9 cellular contexts compared by ENCODE assay signal in genomic region chr6:79269877-79270276, GRCh38. TPM values are rescaled to one million over a fixed set of nuclear protein-coding genes. Genes with fewer than 3 reads are reported as not detected.
DNase-seq lines count a peak whose midpoint lies in the region; ATAC-seq and TF ChIP-seq lines count a peak whose summit lies in the region.
"Had no signal": no experiment of that assay in that cellular context is flagged by ENCODE, and none has a peak within 500 bp of the region (broad histone marks: within the 10 kb centered on the region; RNA-seq: fewer than 3 reads in every experiment).

No MANE protein-coding gene starts in this region.

- ATAC-seq in GM21447 (IDR thresholded peaks at IDR 0.05; ENCODE audit: unreplicated experiment), result no peak
- ATAC-seq: stimulated activated memory B cell treated with anti-CD40 and anti-IgM and Interleukin-4, amounts not matched to agents 10 μg/mL and 1 μg/mL and 100 μg/mL, for 72 hours had no signal

- DNase-seq in ELF-1 (ENCODE audit: low read depth, low spot score) (peak; percentile 3), RPMI7951 (ENCODE audit: low read depth) (peak; percentile 91), fibroblast of mammary gland (ENCODE audit: low read depth) (peak; percentile 79), non-pigmented ciliary epithelial cell (ENCODE audit: low read depth) (peak; percentile 58), CD1c-positive myeloid dendritic cell (ENCODE audit: extremely low spot score) (no peak)
- no peak for DNase-seq in activated naive CD4-positive, alpha-beta T cell (lab: John Stamatoyannopoulos, UW)
- DNase-seq in activated CD4-positive, alpha-beta T cell treated with anti-CD3 and anti-CD28 coated beads, Interleukin-2, amount 50 U/mL, for 1 hour, result no peak

- TF ChIP-seq CTCF in fibroblast of mammary gland (conservative IDR thresholded peaks at IDR 0.05; ENCODE audit: control insufficient read depth, insufficient read depth, low read depth, low read length), result no peak

- H3K4me3 ChIP-seq in fibroblast of mammary gland (ENCODE audit: control insufficient read depth, low read depth, low read length), result no peak overlapping the region

RNA-seq across cellular contexts. Expression of gene HMGN3, which starts 35.4 kb away (rescaled TPM):
- 143 and 177 TPM in 2 replicates for total RNA-seq in RPMI7951 (2014; rRNA removed; shearing (Covaris generic))

Comparison
In these comparisons a context has a peak if more than half of its experiments do, and no peak if none do; other contexts are left out.
1. DNase-seq: peak in ELF-1 (single experiment), RPMI7951 (single experiment), fibroblast of mammary gland (single experiment) and non-pigmented ciliary epithelial cell (single experiment); none in activated naive CD4-positive, alpha-beta T cell (0 of 4), CD1c-positive myeloid dendritic cell (single experiment) and activated CD4-positive, alpha-beta T cell treated with anti-CD3 and anti-CD28 coated beads, Interleukin-2, amount 50 U/mL, for 1 hour (single experiment).